ENCODE assay signal across 11 cellular contexts in genomic region chr15:62058327-62059028, GRCh38. TPM values are rescaled to one million over a fixed set of nuclear protein-coding genes. Genes with fewer than 3 reads are reported as not detected.
DNase-seq lines count a peak whose midpoint lies in the region; ATAC-seq and TF ChIP-seq lines count a peak whose summit lies in the region.
"Had no signal": no experiment of that assay in that cellular context is flagged by ENCODE, and none has a peak within 500 bp of the region (broad histone marks: within the 10 kb centered on the region; RNA-seq: fewer than 3 reads in every experiment).

No MANE protein-coding gene starts in this region.

- no peak overlapping the region; the same call in 1 of the 2 replicates for H3K4me3 ChIP-seq in MM.1S (ENCODE audit: low read length)

- 0 out of 2 replicates have a peak, but pooled peaks cover 5% of the 10 kb centered on the region for H4K20me1 ChIP-seq in MM.1S (ENCODE audit: insufficient read depth, low read length)

- 0 out of 2 replicates have a peak, but pooled peaks cover 7% of the 10 kb centered on the region for H3K4me1 ChIP-seq in MM.1S (ENCODE audit: low read length)

- H3K9me2 ChIP-seq in MM.1S (replicated peaks; ENCODE audit: insufficient read depth, low read length): no peaks in the 10 kb centered on the region

- H3K27ac Mint-ChIP-seq in activated CD4-positive, alpha-beta T cell treated with anti-CD3 and anti-CD28 coated beads for 36 hours: peak overlapping the region; percentile 19
- H3K27ac Mint-ChIP-seq in central memory CD8-positive, alpha-beta T cell (ENCODE audit: low read depth): no peak overlapping the region
- H3K27ac Mint-ChIP-seq in osteocyte (ENCODE audit: unreplicated experiment): no peak overlapping the region

- H3K36me3 ChIP-seq in MM.1S (replicated peaks; ENCODE audit: insufficient read depth, low read length): no peaks in the 10 kb centered on the region

- TF ChIP-seq CTCF in MM.1S (IDR thresholded peaks at IDR 0.05; ENCODE audit: low read length): no peak
- no peak for TF ChIP-seq CTCF in osteocyte (IDR thresholded peaks at IDR 0.05)

- no peak overlapping the region for H2AFZ ChIP-seq in MM.1S (ENCODE audit: low read length)

- peaks cover 25% of the 10 kb centered on the region for H3F3A ChIP-seq in MM.1S (ENCODE audit: insufficient read depth, low read length)

- H3K9ac ChIP-seq in MM.1S (ENCODE audit: low read length): no peak overlapping the region

- peak overlapping the region; percentile 56; the same call in 1 of the 2 replicates for H3K4me2 ChIP-seq in MM.1S (ENCODE audit: low read depth, low read length)

- peaks cover 5% of the 10 kb centered on the region for H3K36me3 Mint-ChIP-seq in activated CD4-positive, alpha-beta T cell treated with anti-CD3 and anti-CD28 coated beads for 36 hours (ENCODE audit: low read depth)
- H3K36me3 Mint-ChIP-seq in central memory CD8-positive, alpha-beta T cell (ENCODE audit: insufficient read depth): peaks cover 15% of the 10 kb centered on the region
- peaks cover 3% of the 10 kb centered on the region for H3K36me3 Mint-ChIP-seq in osteocyte (ENCODE audit: unreplicated experiment)

- H3K27ac ChIP-seq in MM.1S (ENCODE audit: low read length): no peak overlapping the region

- peaks cover 61% of the 10 kb centered on the region for H3K79me2 ChIP-seq in MM.1S (ENCODE audit: low read length)

- no peak for ATAC-seq in activated CD4-positive, alpha-beta T cell treated with anti-CD3 and anti-CD28 coated beads for 36 hours
- ATAC-seq in central memory CD8-positive, alpha-beta T cell (replicated peaks; ENCODE audit: extremely low read depth, poor library complexity, severe bottlenecking): no peak
- ATAC-seq: heart right ventricle had no signal

- intact Hi-C loops in activated CD4-positive, alpha-beta T cell treated with anti-CD3 and anti-CD28 coated beads for 36 hours (cut with DNase I, micrococcal nuclease): no loop called here

- H3K4me1 Mint-ChIP-seq in activated CD4-positive, alpha-beta T cell treated with anti-CD3 and anti-CD28 coated beads for 36 hours: peaks cover 54% of the 10 kb centered on the region
- H3K4me1 Mint-ChIP-seq in central memory CD8-positive, alpha-beta T cell: peaks cover 56% of the 10 kb centered on the region
- peaks cover 31% of the 10 kb centered on the region for H3K4me1 Mint-ChIP-seq in osteocyte (ENCODE audit: unreplicated experiment)

- no peak for DNase-seq in activated CD4-positive, alpha-beta T cell treated with anti-CD3 and anti-CD28 coated beads for 36 hours
- no peak for DNase-seq in activated CD4-positive, alpha-beta T cell treated with anti-CD3 and anti-CD28 coated beads for 4 hours
- DNase-seq in MM.1S (no peak), osteocyte (ENCODE audit: extremely low spot score, unreplicated experiment) (no peak), cerebellar nuclear complex (lab: John Stamatoyannopoulos, UW) (no peak), retina (no peak)
- DNase-seq in central memory CD8-positive, alpha-beta T cell (ENCODE audit: low spot score in 2 of 2): no peak
- no peak for DNase-seq in activated CD4-positive, CD25-positive, alpha-beta regulatory T cell treated with anti-CD3 and anti-CD28 coated beads, Interleukin-2, amount 50 U/mL, for 72 hours
- DNase-seq: heart right ventricle, NCI-H187 treated with DMSO at 0.1 percent for 48 hours had no signal

- no peaks in the 10 kb centered on the region for H3K9me3 Mint-ChIP-seq in activated CD4-positive, alpha-beta T cell treated with anti-CD3 and anti-CD28 coated beads for 36 hours (ENCODE audit: low read depth)
- H3K9me3 Mint-ChIP-seq in central memory CD8-positive, alpha-beta T cell: no peaks in the 10 kb centered on the region
- H3K9me3 Mint-ChIP-seq in osteocyte (ENCODE audit: unreplicated experiment): no peaks in the 10 kb centered on the region

- H3K4me3 Mint-ChIP-seq in activated CD4-positive, alpha-beta T cell treated with anti-CD3 and anti-CD28 coated beads for 36 hours: peak overlapping the region; percentile 95
- H3K4me3 Mint-ChIP-seq in central memory CD8-positive, alpha-beta T cell: peak overlapping the region; percentile 31
- peak overlapping the region; percentile 47 for H3K4me3 Mint-ChIP-seq in osteocyte (ENCODE audit: unreplicated experiment)

- no peaks in the 10 kb centered on the region for H3K27me3 ChIP-seq in MM.1S (replicated peaks; ENCODE audit: insufficient read depth, low read length)
- H3K27me3 ChIP-seq: heart right ventricle had no signal

- POLR2A ChIA-PET in activated CD4-positive, alpha-beta T cell treated with anti-CD3 and anti-CD28 coated beads for 36 hours (lab: Charles Lee): no interaction called here

- H3K27me3 Mint-ChIP-seq in activated CD4-positive, alpha-beta T cell treated with anti-CD3 and anti-CD28 coated beads for 36 hours: no peaks in the 10 kb centered on the region
- no peaks in the 10 kb centered on the region for H3K27me3 Mint-ChIP-seq in central memory CD8-positive, alpha-beta T cell
- H3K27me3 Mint-ChIP-seq in osteocyte (ENCODE audit: unreplicated experiment): peaks cover 6% of the 10 kb centered on the region

- H3K9me3 ChIP-seq in MM.1S (replicated peaks; ENCODE audit: insufficient read depth, low read length): no peaks in the 10 kb centered on the region
- H3K9me3 ChIP-seq: heart right ventricle had no signal

- CTCF ChIA-PET in activated CD4-positive, alpha-beta T cell treated with anti-CD3 and anti-CD28 coated beads for 36 hours (lab: Charles Lee): interaction anchor here (1.0 to 3.8 kb wide), 2 partner anchors 13 to 31 kb away, joined by 4 to 24 read pairs; no protein-coding TSS in a partner anchor

RNA-seq across cellular contexts. Expression of gene VPS13C, which starts 1.8 kb away (rescaled TPM):
- 10 to 100 TPM; 40.1 to 47.2 TPM for total RNA-seq in activated CD4-positive, alpha-beta T cell treated with anti-CD3 and anti-CD28 coated beads for 36 hours
- total RNA-seq in osteocyte: 60.2 and 67.5 TPM in 2 replicates

RNA-seq across cellular contexts. Expression of gene C2CD4A, which starts 8.3 kb away (rescaled TPM):
- total RNA-seq in activated CD4-positive, alpha-beta T cell treated with anti-CD3 and anti-CD28 coated beads for 36 hours: under 1 TPM; 0.61 to 0.73 TPM
- total RNA-seq in osteocyte: not detected in 2 replicates
- total RNA-seq: G401 had no signal

Comparison
In these comparisons a context has a peak if more than half of its experiments do, and no peak if none do; other contexts are left out.
1. H3K4me3 Mint-ChIP-seq: peak in every context shown above with its lines; median percentile 95 in activated CD4-positive, alpha-beta T cell treated with anti-CD3 and anti-CD28 coated beads for 36 hours; 47 in osteocyte; 31 in central memory CD8-positive, alpha-beta T cell.